In genomic region chr12:56928262-56928661, GRCh38 we compare ENCODE assay signal across 18 cellular contexts. TPM values are rescaled to one million over a fixed set of nuclear protein-coding genes. Genes with fewer than 3 reads are reported as not detected.
"Had no signal": no experiment of that assay in that cellular context is flagged by ENCODE, and none has a peak within 500 bp of the region (broad histone marks: within the 10 kb centered on the region; RNA-seq: fewer than 3 reads in every experiment).

No MANE protein-coding gene starts in this region.

- ATAC-seq: activated CD8-positive, alpha-beta T cell treated with anti-CD3 and anti-CD28 coated beads, Interleukin-2, amount 10 ng/mL, durations not matched to agents 7 days and 5 days; activated naive CD8-positive, alpha-beta T cell treated with anti-CD3 and anti-CD28 coated beads, Interleukin-2, amount 50 U/mL, for 24 hours; heart left ventricle; upper lobe of right lung had no signal

- H3K4me3 Mint-ChIP-seq: activated CD8-positive, alpha-beta T cell treated with anti-CD3 and anti-CD28 coated beads, Interleukin-2, amount 10 ng/mL, durations not matched to agents 7 days and 5 days; activated naive CD8-positive, alpha-beta T cell treated with anti-CD3 and anti-CD28 coated beads, Interleukin-2, amount 50 U/mL, for 24 hours; activated T-helper 1 cell treated with anti-CD3 and anti-CD28 coated beads, Interleukin-12 subunit alpha, Interleukin-12 subunit beta, Interleukin-2, Interleukin-4 antibody, amounts not matched to agents 30 ng/mL and 10 ng/mL and 1 ng/mL, durations not matched to agents 14 hours and 24 hours and 36 hours; central memory CD8-positive, alpha-beta T cell; stimulated activated naive CD8-positive, alpha-beta T cell treated with anti-CD3 and anti-CD28 coated beads, Interleukin-15, Interleukin-2, amounts not matched to agents 100 ng/mL and 50 ng/mL, for 24 hours had no signal

- DNase-seq: activated CD4-positive, alpha-beta T cell treated with anti-CD3 and anti-CD28 coated beads for 4 hours; activated CD8-positive, alpha-beta memory T cell treated with anti-CD3 and anti-CD28 coated beads, Interleukin-2, amount 50 U/mL, for 48 hours; activated CD8-positive, alpha-beta T cell treated with anti-CD3 and anti-CD28 coated beads, Interleukin-2, amount 10 ng/mL, durations not matched to agents 7 days and 5 days; activated naive CD4-positive, alpha-beta T cell; activated naive CD8-positive, alpha-beta T cell treated with anti-CD3 and anti-CD28 coated beads, Interleukin-2, amount 50 U/mL, for 24 hours; dermis blood vessel endothelial cell; heart left ventricle; left ventricle myocardium inferior; stimulated activated CD4-positive, alpha-beta T cell treated with anti-CD3 and anti-CD28 coated beads, Interleukin-15, amount 100 ng/mL, for 24 hours; stimulated activated CD4-positive, alpha-beta T cell treated with anti-CD3 and anti-CD28 coated beads, Interleukin-4, amount 100 ng/mL, for 24 hours; T-helper 1 cell; testis; upper lobe of right lung had no signal

- H3K4me1 Mint-ChIP-seq: central memory CD8-positive, alpha-beta T cell had no signal

- H3K27me3 ChIP-seq: heart left ventricle, testis, upper lobe of right lung had no signal

- H3K27me3 Mint-ChIP-seq: stimulated activated naive CD8-positive, alpha-beta T cell treated with anti-CD3 and anti-CD28 coated beads, Interleukin-15, Interleukin-2, amounts not matched to agents 100 ng/mL and 50 ng/mL, for 24 hours had no signal

- H3K4me1 ChIP-seq: left ventricle myocardium inferior had no signal

- H3K9me3 ChIP-seq: heart left ventricle, left ventricle myocardium inferior, testis, upper lobe of right lung had no signal

- H3K4me3 ChIP-seq: heart left ventricle, left ventricle myocardium inferior, testis, upper lobe of right lung had no signal

- H3K27ac ChIP-seq: heart left ventricle, left ventricle myocardium inferior, testis, upper lobe of right lung had no signal

- H3K9me3 Mint-ChIP-seq: activated naive CD8-positive, alpha-beta T cell treated with anti-CD3 and anti-CD28 coated beads, Interleukin-2, amount 50 U/mL, for 24 hours; activated T-helper 1 cell treated with anti-CD3 and anti-CD28 coated beads, Interleukin-12 subunit alpha, Interleukin-12 subunit beta, Interleukin-2, Interleukin-4 antibody, amounts not matched to agents 30 ng/mL and 10 ng/mL and 1 ng/mL, durations not matched to agents 14 hours and 24 hours and 36 hours; central memory CD8-positive, alpha-beta T cell; stimulated activated naive CD8-positive, alpha-beta T cell treated with anti-CD3 and anti-CD28 coated beads, Interleukin-15, Interleukin-2, amounts not matched to agents 100 ng/mL and 50 ng/mL, for 24 hours had no signal

- H3K27ac Mint-ChIP-seq: activated CD8-positive, alpha-beta T cell treated with anti-CD3 and anti-CD28 coated beads, Interleukin-2, amount 10 ng/mL, durations not matched to agents 7 days and 5 days; activated naive CD8-positive, alpha-beta T cell treated with anti-CD3 and anti-CD28 coated beads, Interleukin-2, amount 50 U/mL, for 24 hours; activated T-helper 1 cell treated with anti-CD3 and anti-CD28 coated beads, Interleukin-12 subunit alpha, Interleukin-12 subunit beta, Interleukin-2, Interleukin-4 antibody, amounts not matched to agents 30 ng/mL and 10 ng/mL and 1 ng/mL, durations not matched to agents 14 hours and 24 hours and 36 hours; stimulated activated naive CD8-positive, alpha-beta T cell treated with anti-CD3 and anti-CD28 coated beads, Interleukin-15, Interleukin-2, amounts not matched to agents 100 ng/mL and 50 ng/mL, for 24 hours had no signal

- H3K36me3 ChIP-seq: heart left ventricle, left ventricle myocardium inferior, upper lobe of right lung had no signal

RNA-seq across cellular contexts. Expression of gene SDR9C7, which starts 5.9 kb away (rescaled TPM):
- total RNA-seq: activated CD8-positive, alpha-beta T cell treated with anti-CD3 and anti-CD28 coated beads, Interleukin-2, amount 10 ng/mL, durations not matched to agents 7 days and 5 days; activated T-helper 1 cell treated with anti-CD3 and anti-CD28 coated beads, Interleukin-12 subunit alpha, Interleukin-12 subunit beta, Interleukin-2, Interleukin-4 antibody, amounts not matched to agents 30 ng/mL and 10 ng/mL and 1 ng/mL, durations not matched to agents 14 hours and 24 hours and 36 hours; dermis blood vessel endothelial cell; left ventricle myocardium inferior; myocyte; skeletal muscle tissue; upper lobe of right lung had no signal
- polyA plus RNA-seq: heart left ventricle had no signal
